In genomic region chr2:71863338-71863737, GRCh38 we compare ENCODE assay signal across 29 cellular contexts.
"Had no signal": no experiment of that assay in that cellular context is flagged by ENCODE, and none has a peak within 500 bp of the region (broad histone marks: within the 10 kb centered on the region; RNA-seq: fewer than 3 reads in every experiment).

No MANE protein-coding gene starts in this region.

- DNase-seq: activated CD4-positive, alpha-beta T cell treated with anti-CD3 and anti-CD28 coated beads for 1 hour; activated CD4-positive, alpha-beta T cell treated with anti-CD3 and anti-CD28 coated beads, Interleukin-2, amount 10 ng/mL, durations not matched to agents 7 days and 5 days; activated CD8-positive, alpha-beta T cell treated with anti-CD3 and anti-CD28 coated beads for 36 hours; activated T-cell treated with anti-CD3 and anti-CD28 coated beads, Interleukin-2, amount 50 U/mL, for 4 hours; central memory CD4-positive, alpha-beta T cell; esophagus squamous epithelium; hypothalamus; immature natural killer cell; kidney; ovary; spleen; stimulated activated naive CD4-positive, alpha-beta T cell treated with Interleukin-2 at 50 U/mL for 16 hours; SW 1271; T-helper 9 cell; trophoblast cell had no signal

- H3K4me3 Mint-ChIP-seq: activated CD4-positive, alpha-beta T cell treated with anti-CD3 and anti-CD28 coated beads, Interleukin-2, amount 10 ng/mL, durations not matched to agents 7 days and 5 days; activated CD8-positive, alpha-beta T cell treated with anti-CD3 and anti-CD28 coated beads for 36 hours; activated T-cell treated with anti-CD3 and anti-CD28 coated beads, Interleukin-2, amount 50 U/mL, for 4 hours; dendritic cell treated with granulocyte-macrophage colony-stimulating factor and Interleukin-4, amounts not matched to agents 40 ng/mL and 50 ng/mL, for 4 days; immature natural killer cell; memory B cell; nephron; T-helper 1 cell treated with Interleukin-12 subunit alpha and Interleukin-12 subunit beta and Interleukin-4 antibody, amounts not matched to agents 30 μg/mL and 1 μg/mL, for 36 hours; WTC11 had no signal

- H3K36me3 Mint-ChIP-seq: activated naive CD4-positive, alpha-beta T cell treated with anti-CD3 and anti-CD28 coated beads, Interleukin-2, amount 50 U/mL, for 72 hours; immature natural killer cell; memory B cell; WTC11 had no signal

- H3K4me1 ChIP-seq: breast epithelium, esophagus squamous epithelium, gastroesophageal sphincter, right atrium auricular region, spleen had no signal

- H3K9me3 ChIP-seq: breast epithelium, esophagus squamous epithelium, gastroesophageal sphincter, ovary, right atrium auricular region, spleen, thoracic aorta had no signal

- H3K4me1 Mint-ChIP-seq: activated CD4-positive, alpha-beta T cell treated with anti-CD3 and anti-CD28 coated beads, Interleukin-2, amount 10 ng/mL, durations not matched to agents 7 days and 5 days; immature natural killer cell; memory B cell had no signal

- H3K27me3 ChIP-seq: ovary, right atrium auricular region, spleen had no signal

- ATAC-seq: activated CD8-positive, alpha-beta T cell treated with anti-CD3 and anti-CD28 coated beads for 36 hours; activated naive CD4-positive, alpha-beta T cell treated with anti-CD3 and anti-CD28 coated beads, Interleukin-2, amount 50 U/mL, for 72 hours; activated T-cell treated with anti-CD3 and anti-CD28 coated beads, Interleukin-2, amount 50 U/mL, for 4 hours; gastroesophageal sphincter; left colon; WTC11 had no signal

- H3K36me3 ChIP-seq: breast epithelium, esophagus squamous epithelium, gastroesophageal sphincter, ovary, right atrium auricular region, spleen, thoracic aorta had no signal

- H3K4me3 ChIP-seq: breast epithelium, esophagus squamous epithelium, gastroesophageal sphincter, ovary, right atrium auricular region, spleen, thoracic aorta had no signal

- H3K27ac Mint-ChIP-seq: activated CD4-positive, alpha-beta T cell treated with anti-CD3 and anti-CD28 coated beads, Interleukin-2, amount 10 ng/mL, durations not matched to agents 7 days and 5 days; activated CD8-positive, alpha-beta T cell treated with anti-CD3 and anti-CD28 coated beads for 36 hours; activated naive CD4-positive, alpha-beta T cell treated with anti-CD3 and anti-CD28 coated beads, Interleukin-2, amount 50 U/mL, for 72 hours; activated T-helper 2 cell treated with anti-CD3 and anti-CD28 coated beads, Interferon-gamma antibody, Interleukin-2, Interleukin-4, amounts not matched to agents 10 μg/mL and 5 μg/mL and 100 μg/mL, durations not matched to agents 14 hours and 24 hours and 36 hours; dendritic cell treated with granulocyte-macrophage colony-stimulating factor and Interleukin-4, amounts not matched to agents 40 ng/mL and 50 ng/mL, for 4 days; immature natural killer cell; memory B cell; nephron; progenitor cell of endocrine pancreas; T-helper 1 cell treated with Interleukin-12 subunit alpha and Interleukin-12 subunit beta and Interleukin-4 antibody, amounts not matched to agents 30 μg/mL and 1 μg/mL, for 36 hours; WTC11 had no signal

- H3K27ac ChIP-seq: breast epithelium, epithelial cell of prostate, esophagus squamous epithelium, gastroesophageal sphincter, ovary, right atrium auricular region, spleen, thoracic aorta had no signal

- H3K9me3 Mint-ChIP-seq: activated CD4-positive, alpha-beta T cell treated with anti-CD3 and anti-CD28 coated beads, Interleukin-2, amount 10 ng/mL, durations not matched to agents 7 days and 5 days; activated CD8-positive, alpha-beta T cell treated with anti-CD3 and anti-CD28 coated beads for 36 hours; activated naive CD4-positive, alpha-beta T cell treated with anti-CD3 and anti-CD28 coated beads, Interleukin-2, amount 50 U/mL, for 72 hours; activated T-cell treated with anti-CD3 and anti-CD28 coated beads, Interleukin-2, amount 50 U/mL, for 4 hours; activated T-helper 2 cell treated with anti-CD3 and anti-CD28 coated beads, Interferon-gamma antibody, Interleukin-2, Interleukin-4, amounts not matched to agents 10 μg/mL and 5 μg/mL and 100 μg/mL, durations not matched to agents 14 hours and 24 hours and 36 hours; dendritic cell treated with granulocyte-macrophage colony-stimulating factor and Interleukin-4, amounts not matched to agents 40 ng/mL and 50 ng/mL, for 4 days; memory B cell; T-helper 1 cell treated with Interleukin-12 subunit alpha and Interleukin-12 subunit beta and Interleukin-4 antibody, amounts not matched to agents 30 μg/mL and 1 μg/mL, for 36 hours; WTC11 had no signal

- H3K27me3 Mint-ChIP-seq: activated CD8-positive, alpha-beta T cell treated with anti-CD3 and anti-CD28 coated beads for 36 hours; dendritic cell treated with granulocyte-macrophage colony-stimulating factor and Interleukin-4, amounts not matched to agents 40 ng/mL and 50 ng/mL, for 4 days had no signal
